Comparison of ENCODE assay signal across 8 cellular contexts in genomic region chr15:65028921-65029735, GRCh38. TPM values are rescaled to one million over a fixed set of nuclear protein-coding genes. Genes with fewer than 3 reads are reported as not detected.
DNase-seq lines count a peak whose midpoint lies in the region; ATAC-seq lines count a peak whose summit lies in the region.

TSS of gene MTFMT (minus strand) at chr15:65029639. CDS start at chr15:65029613, 26 bp downstream.

- WGBS in mesendoderm (ENCODE audit: extremely low coverage, insufficient coverage, low lambda C conversion rate): no CpG with 5 or more reads among the region's 73 CpGs

- H3K79me1 ChIP-seq in mesendoderm (ENCODE audit: low read length): peaks cover 6% of the 10 kb centered on the region

- H2BK120ac ChIP-seq in mesendoderm (ENCODE audit: low read depth, low read length): no peak within 1 kb of the TSS

- H3K27me3 ChIP-seq in mesendoderm (ENCODE audit: insufficient read depth, low read length, poor library complexity): no peaks in the 10 kb centered on the region

- H3K18ac ChIP-seq in mesendoderm (ENCODE audit: low read length): peak within 1 kb of the TSS; percentile 77

- H3K36me3 Mint-ChIP-seq in effector memory CD8-positive, alpha-beta T cell (ENCODE audit: insufficient read depth): peaks cover 20% of the 10 kb centered on the region

- peak within 1 kb of the TSS; percentile 48 for H3K27ac ChIP-seq in mesendoderm (ENCODE audit: low read depth, low read length)

- ATAC-seq in GM19023 (IDR thresholded peaks at IDR 0.05; ENCODE audit: unreplicated experiment): peak; percentile 65
- ATAC-seq in HG03439 (IDR thresholded peaks at IDR 0.05; ENCODE audit: unreplicated experiment): peak; percentile 65
- ATAC-seq in effector memory CD8-positive, alpha-beta T cell (replicated peaks): peak; percentile 92

- peaks cover 0 to 26% of the 10 kb centered on the region in 2 donors for H3K27me3 Mint-ChIP-seq in effector memory CD8-positive, alpha-beta T cell

- H2AK5ac ChIP-seq in mesendoderm (ENCODE audit: low read length): no peak within 1 kb of the TSS

- peaks cover 6% of the 10 kb centered on the region for H3K79me2 ChIP-seq in mesendoderm (ENCODE audit: control insufficient read depth, insufficient read depth, low read length)

- peak within 1 kb of the TSS; percentile 80 for H3K4me3 ChIP-seq in mesendoderm (ENCODE audit: low read length)

- H4K5ac ChIP-seq in mesendoderm (ENCODE audit: low read length): no peak within 1 kb of the TSS

- peaks cover 5% of the 10 kb centered on the region for H3K4me1 ChIP-seq in mesendoderm (ENCODE audit: control insufficient read depth, low read depth, low read length)

- H4K8ac ChIP-seq in mesendoderm (ENCODE audit: low read depth, low read length): no peak within 1 kb of the TSS

- peak within 1 kb of the TSS; percentile 95 for H3K9ac ChIP-seq in mesendoderm (ENCODE audit: low read length)

- peak within 1 kb of the TSS; percentile 70 to 71 for H3K27ac Mint-ChIP-seq in effector memory CD8-positive, alpha-beta T cell

- peak within 1 kb of the TSS; percentile 92 for H3K56ac ChIP-seq in mesendoderm (ENCODE audit: low read length)

- H3K36me3 ChIP-seq in mesendoderm (ENCODE audit: control insufficient read depth, insufficient read depth, low read length): no peaks in the 10 kb centered on the region

- peak within 1 kb of the TSS; percentile 87 for H3K4me2 ChIP-seq in mesendoderm (ENCODE audit: low read length)

- H3K4me3 Mint-ChIP-seq in effector memory CD8-positive, alpha-beta T cell: peak within 1 kb of the TSS; percentile 84 to 85

- no peaks in the 10 kb centered on the region for H3K9me3 Mint-ChIP-seq in effector memory CD8-positive, alpha-beta T cell

- H2BK15ac ChIP-seq in mesendoderm (replicated peaks; ENCODE audit: low read depth): no peak within 1 kb of the TSS

- peak within 1 kb of the TSS; percentile 46 for H3K4ac ChIP-seq in mesendoderm (ENCODE audit: low read depth, low read length)

- peak within 1 kb of the TSS; percentile 83 for H3K23ac ChIP-seq in mesendoderm (ENCODE audit: low read length)

- peak; percentile 51 to 53 for DNase-seq in AML-193 (lab: John Stamatoyannopoulos, UW)
- DNase-seq in NK-92 treated with Interleukin-12 subunit alpha and Interleukin-12 subunit beta, amount 100 ng/mL, for 24 hours (lab: John Stamatoyannopoulos, UW): peak; percentile 90
- DNase-seq in activated CD8-positive, alpha-beta memory T cell treated with anti-CD3 and anti-CD28 coated beads for 4 hours (ENCODE audit: low read depth in 2 of 2): peak; percentile 86 to 90
- DNase-seq in effector memory CD8-positive, alpha-beta T cell: peak; percentile 88 to 91 (median 90)
- DNase-seq in mesendoderm: peak; percentile 84
- DNase-seq in stimulated activated CD8-positive, alpha-beta memory T cell treated with anti-CD3 and anti-CD28 coated beads, Interleukin-12 subunit alpha, Interleukin-12 subunit beta, amount 100 ng/mL, for 24 hours (ENCODE audit: extremely low read depth): peak; percentile 87

- no peak within 1 kb of the TSS for H2BK5ac ChIP-seq in mesendoderm (ENCODE audit: low read length)

- peaks cover 16 to 17% of the 10 kb centered on the region in 2 donors for H3K4me1 Mint-ChIP-seq in effector memory CD8-positive, alpha-beta T cell (ENCODE audit: low read depth in 2 of 2)

RNA-seq across cellular contexts. Expression of gene MTFMT, which starts in this region (rescaled TPM):
- 14.2 TPM for polyA plus RNA-seq in mesendoderm (2013, experiment 1 of 2)
- polyA plus RNA-seq in mesendoderm (2013, experiment 2 of 2): 14.5 TPM

Comparison
In these comparisons a context has a peak if more than half of its experiments do, and no peak if none do; other contexts are left out.
1. Peak in every context shown above with its lines: DNase-seq, ATAC-seq, H3K4me3 ChIP-seq and H3K27ac ChIP-seq.